ENCODE assay signal across 1 cellular context in the genomic region with DNA sequence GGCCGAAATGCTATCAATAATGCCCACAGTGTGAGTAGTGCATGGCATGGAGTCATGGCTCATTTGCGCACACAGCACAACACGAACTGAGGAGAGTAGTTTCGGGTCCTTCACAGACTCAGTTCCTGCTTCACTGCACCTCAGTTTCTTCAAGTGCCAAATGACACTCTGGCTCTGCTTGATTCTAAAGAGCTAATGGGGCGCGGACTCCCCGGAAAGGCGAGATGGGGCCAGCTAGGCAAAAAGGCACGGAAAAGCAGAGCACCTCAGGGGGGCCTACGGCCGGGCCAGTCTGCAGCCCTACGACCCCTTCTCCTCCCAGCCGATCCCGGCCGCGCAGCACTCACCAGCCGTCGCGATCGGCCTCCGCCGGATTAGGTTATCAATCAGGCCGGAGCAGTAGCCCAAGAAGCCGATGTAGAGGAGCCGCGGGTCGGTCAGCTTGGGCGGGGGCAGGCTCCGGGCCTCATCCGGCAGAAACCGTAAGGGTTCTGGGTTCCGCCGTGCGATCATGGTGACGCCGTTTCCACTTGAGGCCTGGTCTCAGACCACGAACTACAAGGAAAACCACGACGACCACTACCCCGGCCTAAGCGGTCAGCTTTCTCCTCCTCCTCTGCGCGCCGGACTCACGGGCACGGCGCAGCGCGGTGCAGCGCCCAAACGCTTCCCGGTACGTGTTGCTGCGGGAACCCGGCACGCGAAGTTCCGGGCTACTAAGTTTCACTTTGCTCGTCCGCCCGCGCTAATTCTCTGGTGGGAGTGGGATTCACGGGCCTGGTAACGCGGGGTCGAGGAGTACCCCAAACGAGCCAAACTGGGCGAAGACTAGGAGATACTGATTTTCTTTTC.
A peak's percentile ranks its signal among the peaks of the same experiment; 100 is the strongest.
TF ChIP-seq lines count a peak whose summit lies in the region.

A gene (minus strand): TSS at position 631 of the 852 bp plus-strand sequence. CDS start 118 bp downstream, at position 513.

TF ChIP-seq in HepG2, 621 proteins besides CTCF, POLR2A, EP300 and RAD21 (continued from another document and continues in another):
- TF ChIP-seq, protein P1, sequence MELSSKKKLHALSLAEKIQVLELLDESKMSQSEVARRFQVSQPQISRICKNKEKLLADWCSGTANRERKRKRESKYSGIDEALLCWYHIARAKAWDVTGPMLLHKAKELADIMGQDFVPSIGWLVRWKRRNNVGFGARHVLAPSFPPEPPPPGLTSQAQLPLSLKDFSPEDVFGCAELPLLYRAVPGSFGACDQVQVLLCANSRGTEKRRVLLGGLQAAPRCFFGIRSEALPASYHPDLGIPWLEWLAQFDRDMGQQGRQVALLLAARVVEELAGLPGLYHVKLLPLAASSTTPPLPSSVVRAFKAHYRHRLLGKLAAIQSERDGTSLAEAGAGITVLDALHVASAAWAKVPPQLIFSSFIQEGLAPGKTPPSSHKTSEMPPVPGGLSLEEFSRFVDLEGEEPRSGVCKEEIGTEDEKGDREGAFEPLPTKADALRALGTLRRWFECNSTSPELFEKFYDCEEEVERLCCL (CRISPR knock-in tag; IDR thresholded peaks at IDR 0.05; ENCODE audit: borderline replicate concordance): no peak
- TF ChIP-seq THYN1 (CRISPR knock-in tag; IDR thresholded peaks at IDR 0.05; ENCODE audit: borderline replicate concordance, low read depth): no peak
- TF ChIP-seq, protein P2, sequence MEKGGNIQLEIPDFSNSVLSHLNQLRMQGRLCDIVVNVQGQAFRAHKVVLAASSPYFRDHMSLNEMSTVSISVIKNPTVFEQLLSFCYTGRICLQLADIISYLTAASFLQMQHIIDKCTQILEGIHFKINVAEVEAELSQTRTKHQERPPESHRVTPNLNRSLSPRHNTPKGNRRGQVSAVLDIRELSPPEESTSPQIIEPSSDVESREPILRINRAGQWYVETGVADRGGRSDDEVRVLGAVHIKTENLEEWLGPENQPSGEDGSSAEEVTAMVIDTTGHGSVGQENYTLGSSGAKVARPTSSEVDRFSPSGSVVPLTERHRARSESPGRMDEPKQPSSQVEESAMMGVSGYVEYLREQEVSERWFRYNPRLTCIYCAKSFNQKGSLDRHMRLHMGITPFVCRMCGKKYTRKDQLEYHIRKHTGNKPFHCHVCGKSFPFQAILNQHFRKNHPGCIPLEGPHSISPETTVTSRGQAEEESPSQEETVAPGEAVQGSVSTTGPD (CRISPR knock-in tag; IDR thresholded peaks at IDR 0.05): no peak
- no peak for TF ChIP-seq ZNF354B (CRISPR knock-in tag; IDR thresholded peaks at IDR 0.05)
- TF ChIP-seq, protein P3, sequence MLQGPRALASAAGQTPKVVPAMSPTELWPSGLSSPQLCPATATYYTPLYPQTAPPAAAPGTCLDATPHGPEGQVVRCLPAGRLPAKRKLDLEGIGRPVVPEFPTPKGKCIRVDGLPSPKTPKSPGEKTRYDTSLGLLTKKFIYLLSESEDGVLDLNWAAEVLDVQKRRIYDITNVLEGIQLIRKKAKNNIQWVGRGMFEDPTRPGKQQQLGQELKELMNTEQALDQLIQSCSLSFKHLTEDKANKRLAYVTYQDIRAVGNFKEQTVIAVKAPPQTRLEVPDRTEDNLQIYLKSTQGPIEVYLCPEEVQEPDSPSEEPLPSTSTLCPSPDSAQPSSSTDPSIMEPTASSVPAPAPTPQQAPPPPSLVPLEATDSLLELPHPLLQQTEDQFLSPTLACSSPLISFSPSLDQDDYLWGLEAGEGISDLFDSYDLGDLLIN (CRISPR knock-in tag; IDR thresholded peaks at IDR 0.05; ENCODE audit: borderline replicate concordance): 0 out of 2 replicates have a peak, but pooled peaks have one; percentile 40
- TF ChIP-seq ZNF607 (CRISPR knock-in tag; IDR thresholded peaks at IDR 0.05; ENCODE audit: borderline replicate concordance): peak; percentile 82
- TF ChIP-seq SCMH1 (CRISPR knock-in tag; IDR thresholded peaks at IDR 0.05; ENCODE audit: borderline replicate concordance): no peak
- no peak for TF ChIP-seq ZNF841 (CRISPR knock-in tag; IDR thresholded peaks at IDR 0.05; ENCODE audit: borderline replicate concordance)
- TF ChIP-seq JUND (CRISPR knock-in tag; IDR thresholded peaks at IDR 0.05): no peak
- TF ChIP-seq NR2C2 (CRISPR knock-in tag; IDR thresholded peaks at IDR 0.05; ENCODE audit: borderline replicate concordance): peak; percentile 81
- TF ChIP-seq, protein P4, sequence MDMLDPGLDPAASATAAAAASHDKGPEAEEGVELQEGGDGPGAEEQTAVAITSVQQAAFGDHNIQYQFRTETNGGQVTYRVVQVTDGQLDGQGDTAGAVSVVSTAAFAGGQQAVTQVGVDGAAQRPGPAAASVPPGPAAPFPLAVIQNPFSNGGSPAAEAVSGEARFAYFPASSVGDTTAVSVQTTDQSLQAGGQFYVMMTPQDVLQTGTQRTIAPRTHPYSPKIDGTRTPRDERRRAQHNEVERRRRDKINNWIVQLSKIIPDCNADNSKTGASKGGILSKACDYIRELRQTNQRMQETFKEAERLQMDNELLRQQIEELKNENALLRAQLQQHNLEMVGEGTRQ (IDR thresholded peaks at IDR 0.05; ENCODE audit: low read depth, low read length): no peak
- TF ChIP-seq, protein P4 (CRISPR knock-in tag; IDR thresholded peaks at IDR 0.05; ENCODE audit: borderline replicate concordance): no peak; the same call in 1 of the 2 replicates
- TF ChIP-seq ZNF879 (CRISPR knock-in tag; IDR thresholded peaks at IDR 0.05): peak; percentile 77; the same call in 1 of the 2 replicates
- 0 out of 2 replicates have a peak, but pooled peaks have one; percentile 79 for TF ChIP-seq ZNF296 (CRISPR knock-in tag; conservative IDR thresholded peaks at IDR 0.05)
- peak; percentile 99 for TF ChIP-seq ASH2L (IDR thresholded peaks at IDR 0.05; ENCODE audit: insufficient read length, low read depth, low read length)
- TF ChIP-seq KLF9 (CRISPR knock-in tag; IDR thresholded peaks at IDR 0.05; ENCODE audit: low read depth): peak; percentile 73; the same call in 1 of the 2 replicates
- TF ChIP-seq KDM6A (CRISPR knock-in tag; IDR thresholded peaks at IDR 0.05; ENCODE audit: low read depth): no peak
- TF ChIP-seq ZNF746 (CRISPR knock-in tag; IDR thresholded peaks at IDR 0.05): peak; percentile 62; the same call in 1 of the 2 replicates
- peak; percentile 65; the same call in 1 of the 2 replicates for TF ChIP-seq NFIC (IDR thresholded peaks at IDR 0.05; ENCODE audit: low read length)
- no peak for TF ChIP-seq PLRG1 (conservative IDR thresholded peaks at IDR 0.05)
- TF ChIP-seq, protein P5, sequence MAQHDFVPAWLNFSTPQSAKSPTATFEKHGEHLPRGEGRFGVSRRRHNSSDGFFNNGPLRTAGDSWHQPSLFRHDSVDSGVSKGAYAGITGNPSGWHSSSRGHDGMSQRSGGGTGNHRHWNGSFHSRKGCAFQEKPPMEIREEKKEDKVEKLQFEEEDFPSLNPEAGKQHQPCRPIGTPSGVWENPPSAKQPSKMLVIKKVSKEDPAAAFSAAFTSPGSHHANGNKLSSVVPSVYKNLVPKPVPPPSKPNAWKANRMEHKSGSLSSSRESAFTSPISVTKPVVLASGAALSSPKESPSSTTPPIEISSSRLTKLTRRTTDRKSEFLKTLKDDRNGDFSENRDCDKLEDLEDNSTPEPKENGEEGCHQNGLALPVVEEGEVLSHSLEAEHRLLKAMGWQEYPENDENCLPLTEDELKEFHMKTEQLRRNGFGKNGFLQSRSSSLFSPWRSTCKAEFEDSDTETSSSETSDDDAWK (CRISPR knock-in tag; IDR thresholded peaks at IDR 0.05): no peak
- peak; percentile 94 for TF ChIP-seq ERF (CRISPR knock-in tag; IDR thresholded peaks at IDR 0.05)
- TF ChIP-seq, protein P6, sequence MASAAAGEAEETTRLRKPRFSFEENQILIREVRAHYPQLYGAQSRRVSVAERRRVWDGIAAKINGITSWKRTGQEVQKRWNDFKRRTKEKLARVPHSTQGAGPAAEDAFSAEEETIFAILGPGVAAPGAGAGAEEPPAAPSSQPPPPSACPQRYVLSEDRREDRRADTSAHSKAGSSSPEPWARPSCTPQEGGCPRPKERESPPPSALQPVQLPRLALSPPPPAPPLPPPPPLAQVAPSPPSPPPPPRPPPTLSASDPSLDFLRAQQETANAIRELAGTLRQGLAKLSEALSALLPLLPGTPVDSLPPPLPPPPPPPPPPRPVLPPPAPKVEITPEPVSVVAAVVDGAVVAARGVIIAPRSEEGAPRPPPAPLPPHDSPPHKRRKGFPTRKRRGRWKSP (CRISPR knock-in tag; IDR thresholded peaks at IDR 0.05): peak; percentile 90
- peak; percentile 97 for TF ChIP-seq ZBTB38 (CRISPR knock-in tag; IDR thresholded peaks at IDR 0.05)
- TF ChIP-seq CREM (IDR thresholded peaks at IDR 0.05): peak; percentile 54; the same call in 1 of the 2 replicates
- 0 out of 2 replicates have a peak, but pooled peaks have one; percentile 41 for TF ChIP-seq CREM (CRISPR knock-in tag; IDR thresholded peaks at IDR 0.05)
- TF ChIP-seq ZNF776 (CRISPR knock-in tag; IDR thresholded peaks at IDR 0.05): no peak; the same call in 1 of the 2 replicates
- no peak for TF ChIP-seq NFE2 (CRISPR knock-in tag; IDR thresholded peaks at IDR 0.05)
- peak; percentile 83; the same call in 1 of the 2 replicates for TF ChIP-seq KLF11 (CRISPR knock-in tag; IDR thresholded peaks at IDR 0.05)
- TF ChIP-seq DNMT3B (CRISPR knock-in tag; conservative IDR thresholded peaks at IDR 0.05): peak; percentile 88
- 0 out of 2 replicates have a peak, but pooled peaks have one; percentile 39 for TF ChIP-seq REL (CRISPR knock-in tag; conservative IDR thresholded peaks at IDR 0.05)
- TF ChIP-seq NKX3-1 (CRISPR knock-in tag; IDR thresholded peaks at IDR 0.05): 0 out of 2 replicates have a peak, but pooled peaks have one; percentile 74
- TF ChIP-seq ZNF484 (CRISPR knock-in tag; IDR thresholded peaks at IDR 0.05; ENCODE audit: borderline replicate concordance, low read depth): no peak; the same call in 1 of the 2 replicates
- peak; percentile 94 for TF ChIP-seq CBFB (CRISPR knock-in tag; IDR thresholded peaks at IDR 0.05)
- TF ChIP-seq CEBPB (IDR thresholded peaks at IDR 0.05; ENCODE audit: borderline replicate concordance, low read depth, low read length): no peak
- peak; percentile 78; the same call in 1 of the 2 replicates for TF ChIP-seq MED13 (CRISPR knock-in tag; IDR thresholded peaks at IDR 0.05)
- peak; percentile 98; the same call in 1 of the 2 replicates for TF ChIP-seq AHR (CRISPR knock-in tag; IDR thresholded peaks at IDR 0.05)
- TF ChIP-seq, protein P7, sequence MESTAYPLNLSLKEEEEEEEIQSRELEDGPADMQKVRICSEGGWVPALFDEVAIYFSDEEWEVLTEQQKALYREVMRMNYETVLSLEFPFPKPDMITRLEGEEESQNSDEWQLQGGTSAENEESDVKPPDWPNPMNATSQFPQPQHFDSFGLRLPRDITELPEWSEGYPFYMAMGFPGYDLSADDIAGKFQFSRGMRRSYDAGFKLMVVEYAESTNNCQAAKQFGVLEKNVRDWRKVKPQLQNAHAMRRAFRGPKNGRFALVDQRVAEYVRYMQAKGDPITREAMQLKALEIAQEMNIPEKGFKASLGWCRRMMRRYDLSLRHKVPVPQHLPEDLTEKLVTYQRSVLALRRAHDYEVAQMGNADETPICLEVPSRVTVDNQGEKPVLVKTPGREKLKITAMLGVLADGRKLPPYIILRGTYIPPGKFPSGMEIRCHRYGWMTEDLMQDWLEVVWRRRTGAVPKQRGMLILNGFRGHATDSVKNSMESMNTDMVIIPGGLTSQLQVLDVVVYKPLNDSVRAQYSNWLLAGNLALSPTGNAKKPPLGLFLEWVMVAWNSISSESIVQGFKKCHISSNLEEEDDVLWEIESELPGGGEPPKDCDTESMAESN (CRISPR knock-in tag; conservative IDR thresholded peaks at IDR 0.05): peak; percentile 94
- peak; percentile 82 for TF ChIP-seq YY1 (IDR thresholded peaks at IDR 0.05; ENCODE audit: insufficient read depth, insufficient replicate concordance, low read depth, low read length)
- TF ChIP-seq SP140L (CRISPR knock-in tag; IDR thresholded peaks at IDR 0.05; ENCODE audit: borderline replicate concordance): 0 out of 2 replicates have a peak, but pooled peaks have one; percentile 36
- TF ChIP-seq HMG20A (CRISPR knock-in tag; IDR thresholded peaks at IDR 0.05; ENCODE audit: borderline replicate concordance): peak; percentile 28; the same call in 1 of the 2 replicates
- TF ChIP-seq PHF5A (CRISPR knock-in tag; IDR thresholded peaks at IDR 0.05; ENCODE audit: low read depth, unreplicated experiment): peak; percentile 91
- no peak for TF ChIP-seq ZNF496 (CRISPR knock-in tag; IDR thresholded peaks at IDR 0.05; ENCODE audit: insufficient replicate concordance)
- TF ChIP-seq, protein P8, sequence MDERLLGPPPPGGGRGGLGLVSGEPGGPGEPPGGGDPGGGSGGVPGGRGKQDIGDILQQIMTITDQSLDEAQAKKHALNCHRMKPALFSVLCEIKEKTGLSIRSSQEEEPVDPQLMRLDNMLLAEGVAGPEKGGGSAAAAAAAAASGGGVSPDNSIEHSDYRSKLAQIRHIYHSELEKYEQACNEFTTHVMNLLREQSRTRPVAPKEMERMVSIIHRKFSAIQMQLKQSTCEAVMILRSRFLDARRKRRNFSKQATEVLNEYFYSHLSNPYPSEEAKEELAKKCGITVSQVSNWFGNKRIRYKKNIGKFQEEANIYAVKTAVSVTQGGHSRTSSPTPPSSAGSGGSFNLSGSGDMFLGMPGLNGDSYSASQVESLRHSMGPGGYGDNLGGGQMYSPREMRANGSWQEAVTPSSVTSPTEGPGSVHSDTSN (CRISPR knock-in tag; IDR thresholded peaks at IDR 0.05): 0 out of 2 replicates have a peak, but pooled peaks have one; percentile 35
- TF ChIP-seq CAMTA2 (CRISPR knock-in tag; IDR thresholded peaks at IDR 0.05; ENCODE audit: borderline replicate concordance): no peak
- no peak for TF ChIP-seq ATF7 (IDR thresholded peaks at IDR 0.05)
- peak; percentile 59; the same call in 1 of the 2 replicates for TF ChIP-seq ATF7 (CRISPR knock-in tag; IDR thresholded peaks at IDR 0.05)
- TF ChIP-seq YEATS2 (CRISPR knock-in tag; IDR thresholded peaks at IDR 0.05; ENCODE audit: borderline replicate concordance): peak; percentile 93
- peak; percentile 92 for TF ChIP-seq HOXD1 (CRISPR knock-in tag; IDR thresholded peaks at IDR 0.05)
- peak; percentile 83; the same call in 1 of the 2 replicates for TF ChIP-seq GLI4 (CRISPR knock-in tag; IDR thresholded peaks at IDR 0.05; ENCODE audit: borderline replicate concordance)
- TF ChIP-seq FOXM1 (CRISPR knock-in tag; IDR thresholded peaks at IDR 0.05): peak; percentile 92
- peak; percentile 95 for TF ChIP-seq KDM2A (CRISPR knock-in tag; IDR thresholded peaks at IDR 0.05; ENCODE audit: borderline replicate concordance, low read depth)
- no peak for TF ChIP-seq ZNF75D (CRISPR knock-in tag; IDR thresholded peaks at IDR 0.05; ENCODE audit: borderline replicate concordance)
- peak; percentile 66; the same call in 1 of the 2 replicates for TF ChIP-seq RXRB (CRISPR knock-in tag; IDR thresholded peaks at IDR 0.05; ENCODE audit: borderline replicate concordance)
- peak; percentile 79 for TF ChIP-seq ZBTB20 (CRISPR knock-in tag; IDR thresholded peaks at IDR 0.05; ENCODE audit: borderline replicate concordance, low read depth)
- TF ChIP-seq PHF20 (CRISPR knock-in tag; IDR thresholded peaks at IDR 0.05): peak; percentile 95
- TF ChIP-seq ZNF432 (CRISPR knock-in tag; IDR thresholded peaks at IDR 0.05; ENCODE audit: borderline replicate concordance): no peak
- peak; percentile 54; the same call in 1 of the 2 replicates for TF ChIP-seq MTF1 (CRISPR knock-in tag; IDR thresholded peaks at IDR 0.05)
- peak; percentile 70; the same call in 1 of the 2 replicates for TF ChIP-seq ZFP1 (CRISPR knock-in tag; IDR thresholded peaks at IDR 0.05)
- peak; percentile 97 for TF ChIP-seq GATAD1 (CRISPR knock-in tag; IDR thresholded peaks at IDR 0.05)
